Comparison of ENCODE assay signal across 1 cellular context in genomic region chr3:129890891-129891290, GRCh38.
TF ChIP-seq lines count a peak whose summit lies in the region.

No MANE protein-coding gene starts in this region.

TF ChIP-seq in A549, 52 proteins besides CTCF, POLR2A, EP300 and RAD21 (continued from another document):
- TF ChIP-seq, protein P1, sequence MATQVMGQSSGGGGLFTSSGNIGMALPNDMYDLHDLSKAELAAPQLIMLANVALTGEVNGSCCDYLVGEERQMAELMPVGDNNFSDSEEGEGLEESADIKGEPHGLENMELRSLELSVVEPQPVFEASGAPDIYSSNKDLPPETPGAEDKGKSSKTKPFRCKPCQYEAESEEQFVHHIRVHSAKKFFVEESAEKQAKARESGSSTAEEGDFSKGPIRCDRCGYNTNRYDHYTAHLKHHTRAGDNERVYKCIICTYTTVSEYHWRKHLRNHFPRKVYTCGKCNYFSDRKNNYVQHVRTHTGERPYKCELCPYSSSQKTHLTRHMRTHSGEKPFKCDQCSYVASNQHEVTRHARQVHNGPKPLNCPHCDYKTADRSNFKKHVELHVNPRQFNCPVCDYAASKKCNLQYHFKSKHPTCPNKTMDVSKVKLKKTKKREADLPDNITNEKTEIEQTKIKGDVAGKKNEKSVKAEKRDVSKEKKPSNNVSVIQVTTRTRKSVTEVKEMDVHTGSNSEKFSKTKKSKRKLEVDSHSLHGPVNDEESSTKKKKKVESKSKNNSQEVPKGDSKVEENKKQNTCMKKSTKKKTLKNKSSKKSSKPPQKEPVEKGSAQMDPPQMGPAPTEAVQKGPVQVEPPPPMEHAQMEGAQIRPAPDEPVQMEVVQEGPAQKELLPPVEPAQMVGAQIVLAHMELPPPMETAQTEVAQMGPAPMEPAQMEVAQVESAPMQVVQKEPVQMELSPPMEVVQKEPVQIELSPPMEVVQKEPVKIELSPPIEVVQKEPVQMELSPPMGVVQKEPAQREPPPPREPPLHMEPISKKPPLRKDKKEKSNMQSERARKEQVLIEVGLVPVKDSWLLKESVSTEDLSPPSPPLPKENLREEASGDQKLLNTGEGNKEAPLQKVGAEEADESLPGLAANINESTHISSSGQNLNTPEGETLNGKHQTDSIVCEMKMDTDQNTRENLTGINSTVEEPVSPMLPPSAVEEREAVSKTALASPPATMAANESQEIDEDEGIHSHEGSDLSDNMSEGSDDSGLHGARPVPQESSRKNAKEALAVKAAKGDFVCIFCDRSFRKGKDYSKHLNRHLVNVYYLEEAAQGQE (IDR thresholded peaks at IDR 0.05), result no peak
- TF ChIP-seq NFE2L2 (conservative IDR thresholded peaks at IDR 0.05; ENCODE audit: low read length), result no peak
- TF ChIP-seq HOXB5 (CRISPR knock-in tag; IDR thresholded peaks at IDR 0.05), result no peak
